In the genomic region with DNA sequence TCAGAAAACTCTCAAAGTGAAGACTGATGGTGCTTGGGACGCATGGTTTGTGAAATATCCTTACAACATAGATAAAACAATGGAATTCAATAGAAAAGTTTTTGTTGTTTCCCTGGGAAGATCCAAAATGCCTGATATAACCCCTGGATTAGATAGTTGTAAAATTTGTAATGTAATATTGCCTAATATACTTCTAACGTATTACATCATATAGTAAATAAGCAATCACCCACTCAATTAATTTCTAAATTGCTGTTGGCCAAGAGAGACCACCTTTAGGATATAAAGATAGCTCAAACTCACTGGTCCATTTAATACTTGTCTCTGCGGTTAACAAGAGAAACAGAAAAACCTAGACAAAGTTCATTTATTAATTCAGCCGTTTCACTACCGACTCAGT, we compare ENCODE assay signal across 22 cellular contexts. TPM values are rescaled to one million over a fixed set of nuclear protein-coding genes. Genes with fewer than 3 reads are reported as not detected.
DNase-seq lines count a peak whose midpoint lies in the region; ATAC-seq and TF ChIP-seq lines count a peak whose summit lies in the region.
"Had no signal": no experiment of that assay in that cellular context is flagged by ENCODE, and none has a peak within 500 bp of the region (broad histone marks: within the 10 kb centered on the region; RNA-seq: fewer than 3 reads in every experiment).

No MANE protein-coding gene starts in this region.

- H3K27me3 ChIP-seq in ascending aorta, result no peaks in the 10 kb centered on the region
- H3K27me3 ChIP-seq: SJCRH30 had no signal

- DNase-seq in natural killer cell (no peak), ascending aorta (ENCODE audit: low spot score in 2 of 2) (no peak)
- DNase-seq in natural killer cell treated with Interleukin-12 subunit alpha and Interleukin-12 subunit beta and Interleukin-15 and Interleukin-18, amount 100 ng/mL, for 72 hours (ENCODE audit: low spot score), result no peak
- DNase-seq in effector memory CD8-positive, alpha-beta T cell, result no peak
- DNase-seq: GM23248; H7; KBM-7; MM.1S; NCI-H2029; NCI-H446; NCI-H526; NCI-H82; NK-92 treated with Interleukin-12 subunit alpha and Interleukin-12 subunit beta, amount 100 ng/mL, for 24 hours; PC-3; SJCRH30 had no signal

- H3K27ac ChIP-seq in KOPT-K1 (ENCODE audit: low read depth, low read length, poor library complexity, severe bottlenecking), result peak overlapping the region; percentile 39
- no peak overlapping the region for H3K27ac ChIP-seq in ascending aorta
- H3K27ac ChIP-seq: C4-2B, GM23248, SJCRH30 had no signal

- H3K27ac Mint-ChIP-seq in natural killer cell, result peak overlapping the region; percentile 1 to 7
- no peak overlapping the region for H3K27ac Mint-ChIP-seq in natural killer cell treated with Interleukin-12 subunit alpha and Interleukin-12 subunit beta and Interleukin-15 and Interleukin-18, amount 100 ng/mL, for 72 hours
- H3K27ac Mint-ChIP-seq in effector memory CD8-positive, alpha-beta T cell, result peak overlapping the region; percentile 21 to 61
- H3K27ac Mint-ChIP-seq: B cell had no signal

- intact Hi-C loops in natural killer cell (cut with micrococcal nuclease) (no loop called here), ascending aorta (cut with DNase I) (no loop called here)

- no peaks in the 10 kb centered on the region for H3K27me3 Mint-ChIP-seq in natural killer cell (ENCODE audit: low read depth in 2 of 2)
- no peaks in the 10 kb centered on the region for H3K27me3 Mint-ChIP-seq in natural killer cell treated with Interleukin-12 subunit alpha and Interleukin-12 subunit beta and Interleukin-15 and Interleukin-18, amount 100 ng/mL, for 72 hours
- H3K27me3 Mint-ChIP-seq in effector memory CD8-positive, alpha-beta T cell, result no peaks in the 10 kb centered on the region
- H3K27me3 Mint-ChIP-seq: B cell had no signal

- no peak overlapping the region for H3K4me3 Mint-ChIP-seq in natural killer cell
- no peak overlapping the region for H3K4me3 Mint-ChIP-seq in natural killer cell treated with Interleukin-12 subunit alpha and Interleukin-12 subunit beta and Interleukin-15 and Interleukin-18, amount 100 ng/mL, for 72 hours
- H3K4me3 Mint-ChIP-seq in effector memory CD8-positive, alpha-beta T cell, result no peak overlapping the region
- H3K4me3 Mint-ChIP-seq: B cell had no signal

- H3K4me3 ChIP-seq in ascending aorta, result no peak overlapping the region
- H3K4me3 ChIP-seq: GM23248, SJCRH30 had no signal

- H3K36me3 Mint-ChIP-seq in natural killer cell, result peaks cover 9% of the 10 kb centered on the region
- H3K36me3 Mint-ChIP-seq in natural killer cell treated with Interleukin-12 subunit alpha and Interleukin-12 subunit beta and Interleukin-15 and Interleukin-18, amount 100 ng/mL, for 72 hours, result no peaks in the 10 kb centered on the region
- H3K36me3 Mint-ChIP-seq in effector memory CD8-positive, alpha-beta T cell (ENCODE audit: insufficient read depth), result peaks cover 30% of the 10 kb centered on the region

- H3K9me3 Mint-ChIP-seq in natural killer cell, result no peaks in the 10 kb centered on the region
- H3K9me3 Mint-ChIP-seq in natural killer cell treated with Interleukin-12 subunit alpha and Interleukin-12 subunit beta and Interleukin-15 and Interleukin-18, amount 100 ng/mL, for 72 hours, result no peaks in the 10 kb centered on the region
- H3K9me3 Mint-ChIP-seq in effector memory CD8-positive, alpha-beta T cell, result no peaks in the 10 kb centered on the region

- H3K36me3 ChIP-seq in KOPT-K1 (ENCODE audit: insufficient read depth, low read length) (peaks cover 5% of the 10 kb centered on the region), ascending aorta (peaks cover 4 to 12% of the 10 kb centered on the region in 2 donors)
- H3K36me3 ChIP-seq: SJCRH30 had no signal

- H3K9me3 ChIP-seq in KOPT-K1 (ENCODE audit: insufficient read depth, low read length, poor library complexity, severe bottlenecking) (no peaks in the 10 kb centered on the region), ascending aorta (no peaks in the 10 kb centered on the region)
- H3K9me3 ChIP-seq: SJCRH30 had no signal

- ATAC-seq in natural killer cell (no peak), GM21717 (IDR thresholded peaks at IDR 0.05; ENCODE audit: unreplicated experiment) (no peak), HG03139 (IDR thresholded peaks at IDR 0.05; ENCODE audit: unreplicated experiment) (no peak)
- ATAC-seq in natural killer cell treated with Interleukin-12 subunit alpha and Interleukin-12 subunit beta and Interleukin-15 and Interleukin-18, amount 100 ng/mL, for 72 hours, result no peak
- no peak for ATAC-seq in effector memory CD8-positive, alpha-beta T cell (replicated peaks)
- ATAC-seq: PC-3, Right ventricle myocardium inferior, SK-N-SH treated with all-trans-retinoic acid at 6 μM for 48 hours had no signal

- H3K4me1 Mint-ChIP-seq in natural killer cell, result peaks cover 16 to 51% of the 10 kb centered on the region in 2 donors
- peaks cover 11 to 16% of the 10 kb centered on the region in 2 donors for H3K4me1 Mint-ChIP-seq in natural killer cell treated with Interleukin-12 subunit alpha and Interleukin-12 subunit beta and Interleukin-15 and Interleukin-18, amount 100 ng/mL, for 72 hours (ENCODE audit: low read depth in 2 of 2)
- peaks cover 1 to 18% of the 10 kb centered on the region in 2 donors for H3K4me1 Mint-ChIP-seq in effector memory CD8-positive, alpha-beta T cell (ENCODE audit: low read depth in 2 of 2)
- H3K4me1 Mint-ChIP-seq: B cell had no signal

- TF ChIP-seq CTCF in natural killer cell (IDR thresholded peaks at IDR 0.05), result no peak
- TF ChIP-seq CTCF in ascending aorta (IDR thresholded peaks at IDR 0.05), result no peak

- peaks cover 4 to 11% of the 10 kb centered on the region in 2 donors for H3K4me1 ChIP-seq in ascending aorta
- H3K4me1 ChIP-seq: SJCRH30 had no signal

RNA-seq across cellular contexts. Expression of gene TTC13, which starts 42.2 kb away (rescaled TPM):
- total RNA-seq in natural killer cell (10 to 100 TPM; 72.4 to 90.1 (median 80.4) TPM), ascending aorta (21.5 TPM)
- total RNA-seq in natural killer cell treated with Interleukin-12 subunit alpha and Interleukin-12 subunit beta and Interleukin-15 and Interleukin-18, amount 100 ng/mL, for 72 hours, result 10 to 100 TPM; 29.9 to 41.6 TPM

RNA-seq across cellular contexts. Expression of gene ARV1, which starts 42.4 kb away (rescaled TPM):
- total RNA-seq in natural killer cell, result 1 to 10 TPM; 7.2 to 7.6 (median 7.3) TPM
- 10 to 100 TPM; 12.2 to 15.6 TPM for total RNA-seq in natural killer cell treated with Interleukin-12 subunit alpha and Interleukin-12 subunit beta and Interleukin-15 and Interleukin-18, amount 100 ng/mL, for 72 hours
- 9.7 TPM for total RNA-seq in ascending aorta

Comparison
In these comparisons a context has a peak if more than half of its experiments do, and no peak if none do; other contexts are left out.
1. H3K27ac Mint-ChIP-seq: peak in natural killer cell (2 of 2) and effector memory CD8-positive, alpha-beta T cell (2 of 2); none in natural killer cell treated with Interleukin-12 subunit alpha and Interleukin-12 subunit beta and Interleukin-15 and Interleukin-18, amount 100 ng/mL, for 72 hours (0 of 2).